ENCODE assay signal across 9 cellular contexts in genomic region chr20:1934578-1935573, GRCh38. TPM values are rescaled to one million over a fixed set of nuclear protein-coding genes. Genes with fewer than 3 reads are reported as not detected.
DNase-seq lines count a peak whose midpoint lies in the region; ATAC-seq, FAIRE-seq and TF ChIP-seq lines count a peak whose summit lies in the region.
"Had no signal": no experiment of that assay in that cellular context is flagged by ENCODE, and none has a peak within 500 bp of the region (broad histone marks: within the 10 kb centered on the region; RNA-seq: fewer than 3 reads in every experiment).

No MANE protein-coding gene starts in this region.

- no peak for FAIRE-seq in kidney (lab: Jason Lieb, UNC)

- H3K27ac ChIP-seq in kidney (ENCODE audit: low read depth in 2 of 2, low read length in 2 of 2) = no peak overlapping the region
- H3K27ac ChIP-seq in temporal lobe (ENCODE audit: low read depth, low read length) = peak overlapping the region; percentile 85

- H3K9me3 ChIP-seq in kidney (ENCODE audit: control insufficient read depth in 1 of 2, low read length in 2 of 2) = no peaks in the 10 kb centered on the region

- H3K9me3 Mint-ChIP-seq in brain = no peaks in the 10 kb centered on the region
- no peaks in the 10 kb centered on the region for H3K9me3 Mint-ChIP-seq in osteocyte (ENCODE audit: unreplicated experiment)
- no peaks in the 10 kb centered on the region for H3K9me3 Mint-ChIP-seq in activated CD8-positive, alpha-beta T cell treated with anti-CD3 and anti-CD28 coated beads, Interleukin-2, amount 10 ng/mL, durations not matched to agents 7 days and 5 days (ENCODE audit: insufficient read depth)

- no peak for ATAC-seq in HG03378 (IDR thresholded peaks at IDR 0.05; ENCODE audit: unreplicated experiment)
- ATAC-seq in activated CD8-positive, alpha-beta T cell treated with anti-CD3 and anti-CD28 coated beads, Interleukin-2, amount 10 ng/mL, durations not matched to agents 7 days and 5 days = no peak
- ATAC-seq in HG02852 (IDR thresholded peaks at IDR 0.05; ENCODE audit: unreplicated experiment) = no peak
- ATAC-seq: HCT116 had no signal

- H3K27ac Mint-ChIP-seq in brain (peak overlapping the region in 3 of 5 experiments; percentile 23 to 74 (median 43)), osteocyte (ENCODE audit: unreplicated experiment) (no peak overlapping the region)
- H3K27ac Mint-ChIP-seq in activated CD8-positive, alpha-beta T cell treated with anti-CD3 and anti-CD28 coated beads, Interleukin-2, amount 10 ng/mL, durations not matched to agents 7 days and 5 days = no peak overlapping the region

- H3K4me3 Mint-ChIP-seq in brain (no peak overlapping the region), osteocyte (ENCODE audit: unreplicated experiment) (no peak overlapping the region)
- H3K4me3 Mint-ChIP-seq in activated CD8-positive, alpha-beta T cell treated with anti-CD3 and anti-CD28 coated beads, Interleukin-2, amount 10 ng/mL, durations not matched to agents 7 days and 5 days = no peak overlapping the region

- H3K27me3 Mint-ChIP-seq in brain (no peaks in the 10 kb centered on the region), osteocyte (ENCODE audit: unreplicated experiment) (no peaks in the 10 kb centered on the region)
- H3K27me3 Mint-ChIP-seq in activated CD8-positive, alpha-beta T cell treated with anti-CD3 and anti-CD28 coated beads, Interleukin-2, amount 10 ng/mL, durations not matched to agents 7 days and 5 days (ENCODE audit: low read depth) = peaks cover 5% of the 10 kb centered on the region

- no peaks in the 10 kb centered on the region for H3K36me3 ChIP-seq in kidney (ENCODE audit: control insufficient read depth in 1 of 2, insufficient read depth in 2 of 2, low read length in 2 of 2)

- TF ChIP-seq CTCF in brain (conservative IDR thresholded peaks at IDR 0.05) = no peak
- TF ChIP-seq CTCF in kidney (IDR thresholded peaks at IDR 0.05; ENCODE audit: borderline replicate concordance, extremely low read depth, insufficient read depth) = no peak
- no peak for TF ChIP-seq CTCF in osteocyte (IDR thresholded peaks at IDR 0.05)

- peak; percentile 33 for DNase-seq in HT1080 (ENCODE audit: low read depth)
- peak; percentile 90 for DNase-seq in kidney
- DNase-seq in osteocyte (ENCODE audit: extremely low spot score, unreplicated experiment) = no peak
- no peak for DNase-seq in activated CD8-positive, alpha-beta T cell treated with anti-CD3 and anti-CD28 coated beads, Interleukin-2, amount 10 ng/mL, durations not matched to agents 7 days and 5 days

- H3K9ac ChIP-seq in kidney (ENCODE audit: low read length in 2 of 2) = no peak overlapping the region

- no peak overlapping the region for H3K4me3 ChIP-seq in kidney (ENCODE audit: low read length in 2 of 2)

- H3K4me1 ChIP-seq in kidney (ENCODE audit: control insufficient read depth in 1 of 2, insufficient read depth in 1 of 2, low read depth in 1 of 2, low read length in 2 of 2) = no peaks in the 10 kb centered on the region

- POLR2A ChIA-PET in activated CD8-positive, alpha-beta T cell treated with anti-CD3 and anti-CD28 coated beads, Interleukin-2, amount 10 ng/mL, durations not matched to agents 7 days and 5 days (lab: Charles Lee) = no interaction called here

- CTCF ChIA-PET in activated CD8-positive, alpha-beta T cell treated with anti-CD3 and anti-CD28 coated beads, Interleukin-2, amount 10 ng/mL, durations not matched to agents 7 days and 5 days (lab: Charles Lee) = no interaction called here

- H3K36me3 Mint-ChIP-seq in brain (peaks cover 5% of the 10 kb centered on the region), osteocyte (ENCODE audit: unreplicated experiment) (peaks cover 4% of the 10 kb centered on the region)
- H3K36me3 Mint-ChIP-seq in activated CD8-positive, alpha-beta T cell treated with anti-CD3 and anti-CD28 coated beads, Interleukin-2, amount 10 ng/mL, durations not matched to agents 7 days and 5 days (ENCODE audit: low read depth) = no peaks in the 10 kb centered on the region

- intact Hi-C loops in kidney (cut with DNase I) = no loop called here

- H3K4me1 Mint-ChIP-seq in brain (peaks cover 24% of the 10 kb centered on the region), osteocyte (ENCODE audit: unreplicated experiment) (no peaks in the 10 kb centered on the region)
- H3K4me1 Mint-ChIP-seq in activated CD8-positive, alpha-beta T cell treated with anti-CD3 and anti-CD28 coated beads, Interleukin-2, amount 10 ng/mL, durations not matched to agents 7 days and 5 days (ENCODE audit: low read depth) = no peaks in the 10 kb centered on the region

RNA-seq across cellular contexts. Expression of gene SIRPA, which starts 39.7 kb away (rescaled TPM):
- total RNA-seq in HT1080 (2014; rRNA removed; shearing (Covaris generic)) = 6.1 and 8.9 TPM in 2 replicates
- polyA plus RNA-seq in HT1080 (2015; cell fraction: cytosol; rRNA removed) = 16.9 and 17.0 TPM in 2 replicates
- 9.9 and 11.1 TPM in 2 replicates for polyA plus RNA-seq in HT1080 (2015; cell fraction: nucleus; rRNA removed)
- polyA plus RNA-seq in brain (ENCODE audit: insufficient read depth, low read depth, low replicate concordance) (71.6 TPM), kidney (ENCODE audit: insufficient read depth, low read depth, low replicate concordance) (24.7 TPM)
- total RNA-seq in kidney (46.6 TPM), temporal lobe (9.3 TPM), osteocyte (12.4 and 13.0 TPM in 2 replicates)
- not detected for total RNA-seq in activated CD8-positive, alpha-beta T cell treated with anti-CD3 and anti-CD28 coated beads, Interleukin-2, amount 10 ng/mL, durations not matched to agents 7 days and 5 days

RNA-seq across cellular contexts. Expression of gene PDYN, which starts 59.0 kb away (rescaled TPM):
- not detected in 2 replicates for total RNA-seq in HT1080 (2014; rRNA removed; shearing (Covaris generic))
- polyA plus RNA-seq in HT1080 (2015; cell fraction: cytosol; rRNA removed) = not detected in 2 replicates
- not detected in 2 replicates for polyA plus RNA-seq in HT1080 (2015; cell fraction: nucleus; rRNA removed)
- polyA plus RNA-seq in brain (ENCODE audit: insufficient read depth, low read depth, low replicate concordance) = 1.0 TPM
- not detected for total RNA-seq in kidney
- not detected for polyA plus RNA-seq in kidney (ENCODE audit: insufficient read depth, low read depth, low replicate concordance)
- 4.9 TPM for total RNA-seq in temporal lobe
- not detected in 2 replicates for total RNA-seq in osteocyte
- not detected for total RNA-seq in activated CD8-positive, alpha-beta T cell treated with anti-CD3 and anti-CD28 coated beads, Interleukin-2, amount 10 ng/mL, durations not matched to agents 7 days and 5 days

Comparison
In these comparisons a context has a peak if more than half of its experiments do, and no peak if none do; other contexts are left out.
1. DNase-seq: peak in HT1080 (single experiment) and kidney (single experiment); none in osteocyte (single experiment) and activated CD8-positive, alpha-beta T cell treated with anti-CD3 and anti-CD28 coated beads, Interleukin-2, amount 10 ng/mL, durations not matched to agents 7 days and 5 days (single experiment).
2. H3K27ac Mint-ChIP-seq: peak in brain (3 of 5); none in osteocyte (single experiment) and activated CD8-positive, alpha-beta T cell treated with anti-CD3 and anti-CD28 coated beads, Interleukin-2, amount 10 ng/mL, durations not matched to agents 7 days and 5 days (single experiment).